14 cellular contexts compared by ENCODE assay signal in the genomic region with DNA sequence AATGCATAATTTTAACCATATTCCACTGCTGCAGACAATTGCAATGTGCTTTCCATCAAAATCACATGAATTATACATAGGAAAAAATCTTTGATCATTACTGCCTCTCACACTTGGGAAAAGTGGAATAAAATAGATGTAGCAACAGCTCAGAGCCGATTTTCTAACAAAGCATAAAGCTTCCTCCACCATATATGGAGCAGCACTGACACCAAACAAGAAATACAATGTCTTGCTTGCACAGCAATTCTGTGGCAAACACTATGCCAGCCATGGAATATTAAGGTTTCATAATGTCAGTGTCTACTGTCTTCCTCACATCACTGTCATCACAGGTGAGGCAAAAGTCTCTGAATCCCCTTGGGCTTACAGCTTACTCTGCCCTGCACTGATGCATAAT.
DNase-seq lines count a peak whose midpoint lies in the region; TF ChIP-seq lines count a peak whose summit lies in the region.
"Had no signal": no experiment of that assay in that cellular context is flagged by ENCODE, and none has a peak within 500 bp of the region (broad histone marks: within the 10 kb centered on the region; RNA-seq: fewer than 3 reads in every experiment).

No MANE protein-coding gene starts in this region.

- DNase-seq in NCI-H748 (lab: John Stamatoyannopoulos, UW; ENCODE audit: unreplicated experiment) = peak; percentile 62
- no peak for DNase-seq in NCI-H748 treated with DMSO at 0.1 percent for 48 hours (lab: John Stamatoyannopoulos, UW)
- peak; percentile 69 to 74 for DNase-seq in NCI-H1930 (lab: John Stamatoyannopoulos, UW)
- DNase-seq in SK-N-MC (ENCODE audit: low read depth, low spot score) = no peak
- no peak for DNase-seq in mesendoderm
- DNase-seq in activated T-cell treated with anti-CD3 and anti-CD28 coated beads for 4 hours = no peak
- no peak for DNase-seq in SHP77 treated with DMSO at 0.1 percent for 48 hours (lab: John Stamatoyannopoulos, UW)
- DNase-seq in GM10266 (ENCODE audit: extremely low spot score) = no peak
- DNase-seq: Calu3; CD8-positive, alpha-beta T cell; DMS79 treated with DMSO at 0.1 percent for 48 hours; GF-D8; H9 had no signal

- no peak overlapping the region for H3K23ac ChIP-seq in mesendoderm (ENCODE audit: low read length)

- H2BK120ac ChIP-seq in mesendoderm (ENCODE audit: low read depth, low read length) = no peak overlapping the region

- H3K9ac ChIP-seq in SK-N-MC (ENCODE audit: insufficient read length) (no peak overlapping the region), mesendoderm (ENCODE audit: low read length) (no peak overlapping the region)
- H3K9ac ChIP-seq: BLaER1 treated with 17β-estradiol and CSF1 and Interleukin-3, amounts not matched to agents 10 nM and 100 nM had no signal

- H3K4ac ChIP-seq in mesendoderm (ENCODE audit: low read depth, low read length) = peak overlapping the region; percentile 36

- H3K27me3 ChIP-seq in mesendoderm (ENCODE audit: insufficient read depth, low read length, poor library complexity) = no peaks in the 10 kb centered on the region
- H3K27me3 ChIP-seq: BLaER1 treated with 17β-estradiol and CSF1 and Interleukin-3, amounts not matched to agents 10 nM and 100 nM had no signal

- H4K5ac ChIP-seq in mesendoderm (ENCODE audit: low read length) = no peak overlapping the region

- H3K18ac ChIP-seq in mesendoderm (ENCODE audit: low read length) = no peak overlapping the region

- H3K9me3 ChIP-seq in SK-N-MC (ENCODE audit: low read depth, low read length) = no peaks in the 10 kb centered on the region
- H3K9me3 ChIP-seq: BLaER1 treated with 17β-estradiol and CSF1 and Interleukin-3, amounts not matched to agents 10 nM and 100 nM had no signal

- H3K4me2 ChIP-seq in mesendoderm (ENCODE audit: low read length) = no peak overlapping the region
- H3K4me2 ChIP-seq: BLaER1 treated with 17β-estradiol and CSF1 and Interleukin-3, amounts not matched to agents 10 nM and 100 nM had no signal

- H3K4me3 ChIP-seq in SK-N-MC (no peak overlapping the region; the same call in 1 of the 2 replicates), mesendoderm (ENCODE audit: low read length) (no peak overlapping the region)
- H3K4me3 ChIP-seq: BLaER1 treated with 17β-estradiol and CSF1 and Interleukin-3, amounts not matched to agents 10 nM and 100 nM had no signal

- H2AK5ac ChIP-seq in mesendoderm (ENCODE audit: low read length) = no peak overlapping the region

- no peak overlapping the region for H4K8ac ChIP-seq in mesendoderm (ENCODE audit: low read depth, low read length)

- H3K27ac ChIP-seq in SK-N-MC = peak overlapping the region; percentile 17; the same call in 1 of the 2 replicates
- H3K27ac ChIP-seq in mesendoderm (ENCODE audit: low read depth, low read length) = no peak overlapping the region
- H3K27ac ChIP-seq: BLaER1 treated with 17β-estradiol and CSF1 and Interleukin-3, amounts not matched to agents 10 nM and 100 nM had no signal

- whole genome bisulfite sequencing in mesendoderm (ENCODE audit: extremely low coverage, insufficient coverage, low lambda C conversion rate) = no CpG with 5 or more reads among the region's 1 CpG

- no peak overlapping the region for H2BK5ac ChIP-seq in mesendoderm (ENCODE audit: low read length)

- no peak overlapping the region for H3K56ac ChIP-seq in mesendoderm (ENCODE audit: low read length)

- no peak for TF ChIP-seq CTCF in GM10266 (IDR thresholded peaks at IDR 0.05; ENCODE audit: control insufficient read depth, insufficient read depth, low read depth, missing control alignments)

- H3K36me3 ChIP-seq in SK-N-MC (ENCODE audit: insufficient read depth, low read length) (no peaks in the 10 kb centered on the region), mesendoderm (ENCODE audit: control insufficient read depth, insufficient read depth, low read length) (no peaks in the 10 kb centered on the region)
- H3K36me3 ChIP-seq: BLaER1 treated with 17β-estradiol and CSF1 and Interleukin-3, amounts not matched to agents 10 nM and 100 nM had no signal

- no peak overlapping the region for H2BK15ac ChIP-seq in mesendoderm (replicated peaks; ENCODE audit: low read depth)

- H3K79me1 ChIP-seq in mesendoderm (ENCODE audit: low read length) = peaks cover 1% of the 10 kb centered on the region

- no peaks in the 10 kb centered on the region for H3K79me2 ChIP-seq in mesendoderm (ENCODE audit: control insufficient read depth, insufficient read depth, low read length)

- H3K4me1 ChIP-seq in mesendoderm (ENCODE audit: control insufficient read depth, low read depth, low read length) = no peaks in the 10 kb centered on the region
- H3K4me1 ChIP-seq: BLaER1 treated with 17β-estradiol and CSF1 and Interleukin-3, amounts not matched to agents 10 nM and 100 nM had no signal

Comparison
In these comparisons a context has a peak if more than half of its experiments do, and no peak if none do; other contexts are left out.
1. DNase-seq: peak in NCI-H748 (single experiment) and NCI-H1930 (2 of 2); none in NCI-H748 treated with DMSO at 0.1 percent for 48 hours (single experiment), SK-N-MC (single experiment), mesendoderm (single experiment), activated T-cell treated with anti-CD3 and anti-CD28 coated beads for 4 hours (single experiment), SHP77 treated with DMSO at 0.1 percent for 48 hours (single experiment) and GM10266 (single experiment).